Comparison of ENCODE assay signal across 29 cellular contexts in genomic region chr9:128615571-128615970, GRCh38.
"Had no signal": no experiment of that assay in that cellular context is flagged by ENCODE, and none has a peak within 500 bp of the region (broad histone marks: within the 10 kb centered on the region; RNA-seq: fewer than 3 reads in every experiment).

No MANE protein-coding gene starts in this region.

- H3K4me3 ChIP-seq: adrenal gland, body of pancreas, colonic mucosa, esophagus squamous epithelium, gastroesophageal sphincter had no signal

- H3K4me1 Mint-ChIP-seq: activated B cell treated with CpG ODN at 0.5 μM for 24 hours; activated CD4-positive, alpha-beta memory T cell treated with anti-CD3 and anti-CD28 coated beads, Interleukin-2, amount 10 ng/mL, durations not matched to agents 7 days and 5 days; activated CD4-positive, alpha-beta T cell treated with anti-CD3 and anti-CD28 coated beads for 36 hours; activated CD4-positive, alpha-beta T cell treated with anti-CD3 and anti-CD28 coated beads, Interleukin-2, amount 10 ng/mL, durations not matched to agents 24 days and 14 days; activated naive CD8-positive, alpha-beta T cell treated with anti-CD3 and anti-CD28 coated beads for 36 hours; activated naive CD8-positive, alpha-beta T cell treated with anti-CD3 and anti-CD28 coated beads, Interleukin-2, amount 50 U/mL, for 24 hours; T-helper 17 cell had no signal

- H3K9me3 ChIP-seq: adrenal gland, body of pancreas, colonic mucosa, esophagus squamous epithelium, gastroesophageal sphincter had no signal

- H3K27ac Mint-ChIP-seq: activated B cell treated with CpG ODN at 0.5 μM for 24 hours; activated CD4-positive, alpha-beta memory T cell treated with anti-CD3 and anti-CD28 coated beads, Interleukin-2, amount 10 ng/mL, durations not matched to agents 7 days and 5 days; activated CD4-positive, alpha-beta T cell treated with anti-CD3 and anti-CD28 coated beads for 36 hours; activated CD4-positive, alpha-beta T cell treated with anti-CD3 and anti-CD28 coated beads, Interleukin-2, amount 10 ng/mL, durations not matched to agents 24 days and 14 days; activated naive CD8-positive, alpha-beta T cell treated with anti-CD3 and anti-CD28 coated beads for 36 hours; activated naive CD8-positive, alpha-beta T cell treated with anti-CD3 and anti-CD28 coated beads, Interleukin-2, amount 50 U/mL, for 24 hours; activated T-cell treated with anti-CD3 and anti-CD28 coated beads, Interleukin-2, amount 50 U/mL, for 72 hours; T-helper 17 cell; T-helper 2 cell treated with Interferon-gamma antibody and Interleukin-4, amounts not matched to agents 5 μg/mL and 100 μg/mL, for 36 hours had no signal

- DNase-seq: activated B cell treated with CpG ODN at 0.5 μM for 24 hours; activated CD4-positive, alpha-beta memory T cell treated with anti-CD3 and anti-CD28 coated beads, Interleukin-2, amount 10 ng/mL, durations not matched to agents 7 days and 5 days; activated CD4-positive, alpha-beta T cell treated with anti-CD3 and anti-CD28 coated beads for 36 hours; activated CD4-positive, alpha-beta T cell treated with anti-CD3 and anti-CD28 coated beads, Interleukin-2, amount 10 ng/mL, durations not matched to agents 24 days and 14 days; activated CD4-positive, alpha-beta T cell treated with anti-CD3 and anti-CD28 coated beads, Interleukin-2, amount 50 U/mL, for 4 hours; activated CD8-positive, alpha-beta memory T cell treated with anti-CD3 and anti-CD28 coated beads, Interleukin-2, amount 50 U/mL, for 48 hours; activated gamma-delta T cell; activated naive CD4-positive, alpha-beta T cell treated with anti-CD3 and anti-CD28 coated beads, Interleukin-2, amount 50 U/mL, for 16 hours; activated naive CD4-positive, alpha-beta T cell treated with Interleukin-2 at 50 U/mL for 16 hours; activated naive CD8-positive, alpha-beta T cell treated with anti-CD3 and anti-CD28 coated beads for 36 hours; activated naive CD8-positive, alpha-beta T cell treated with anti-CD3 and anti-CD28 coated beads, Interleukin-2, amount 50 U/mL, for 24 hours; activated T-cell treated with anti-CD3 and anti-CD28 coated beads for 4 hours; activated T-cell treated with anti-CD3 and anti-CD28 coated beads, Interleukin-2, amount 50 U/mL, for 24 hours; activated T-cell treated with anti-CD3 and anti-CD28 coated beads, Interleukin-2, amount 50 U/mL, for 72 hours; adrenal gland; amygdala; body of pancreas; caudate nucleus; colonic mucosa; effector CD8-positive, alpha-beta T cell; esophagus squamous epithelium; foreskin melanocyte; T-helper 1 cell; T-helper 17 cell; T1000 had no signal

- H3K27me3 ChIP-seq: adrenal gland, body of pancreas, colonic mucosa, esophagus squamous epithelium, gastroesophageal sphincter had no signal

- H3K9me3 Mint-ChIP-seq: activated B cell treated with CpG ODN at 0.5 μM for 24 hours; activated CD4-positive, alpha-beta memory T cell treated with anti-CD3 and anti-CD28 coated beads, Interleukin-2, amount 10 ng/mL, durations not matched to agents 7 days and 5 days; activated CD4-positive, alpha-beta T cell treated with anti-CD3 and anti-CD28 coated beads, Interleukin-2, amount 10 ng/mL, durations not matched to agents 24 days and 14 days; activated naive CD8-positive, alpha-beta T cell treated with anti-CD3 and anti-CD28 coated beads for 36 hours; activated naive CD8-positive, alpha-beta T cell treated with anti-CD3 and anti-CD28 coated beads, Interleukin-2, amount 50 U/mL, for 24 hours; activated T-cell treated with anti-CD3 and anti-CD28 coated beads, Interleukin-2, amount 50 U/mL, for 24 hours; activated T-cell treated with anti-CD3 and anti-CD28 coated beads, Interleukin-2, amount 50 U/mL, for 72 hours; T-helper 2 cell treated with Interferon-gamma antibody and Interleukin-4, amounts not matched to agents 5 μg/mL and 100 μg/mL, for 36 hours had no signal

- H3K27me3 Mint-ChIP-seq: activated B cell treated with CpG ODN at 0.5 μM for 24 hours; activated CD4-positive, alpha-beta memory T cell treated with anti-CD3 and anti-CD28 coated beads, Interleukin-2, amount 10 ng/mL, durations not matched to agents 7 days and 5 days; activated CD4-positive, alpha-beta T cell treated with anti-CD3 and anti-CD28 coated beads for 36 hours; activated CD4-positive, alpha-beta T cell treated with anti-CD3 and anti-CD28 coated beads, Interleukin-2, amount 10 ng/mL, durations not matched to agents 24 days and 14 days; activated naive CD8-positive, alpha-beta T cell treated with anti-CD3 and anti-CD28 coated beads for 36 hours; activated naive CD8-positive, alpha-beta T cell treated with anti-CD3 and anti-CD28 coated beads, Interleukin-2, amount 50 U/mL, for 24 hours; activated T-cell treated with anti-CD3 and anti-CD28 coated beads, Interleukin-2, amount 50 U/mL, for 24 hours; T-helper 17 cell had no signal

- H3K4me3 Mint-ChIP-seq: activated B cell treated with CpG ODN at 0.5 μM for 24 hours; activated CD4-positive, alpha-beta memory T cell treated with anti-CD3 and anti-CD28 coated beads, Interleukin-2, amount 10 ng/mL, durations not matched to agents 7 days and 5 days; activated CD4-positive, alpha-beta T cell treated with anti-CD3 and anti-CD28 coated beads for 36 hours; activated CD4-positive, alpha-beta T cell treated with anti-CD3 and anti-CD28 coated beads, Interleukin-2, amount 10 ng/mL, durations not matched to agents 24 days and 14 days; activated naive CD8-positive, alpha-beta T cell treated with anti-CD3 and anti-CD28 coated beads for 36 hours; activated naive CD8-positive, alpha-beta T cell treated with anti-CD3 and anti-CD28 coated beads, Interleukin-2, amount 50 U/mL, for 24 hours; activated T-cell treated with anti-CD3 and anti-CD28 coated beads, Interleukin-2, amount 50 U/mL, for 24 hours; activated T-cell treated with anti-CD3 and anti-CD28 coated beads, Interleukin-2, amount 50 U/mL, for 72 hours; T-helper 17 cell; T-helper 2 cell treated with Interferon-gamma antibody and Interleukin-4, amounts not matched to agents 5 μg/mL and 100 μg/mL, for 36 hours had no signal

- H3K4me1 ChIP-seq: adrenal gland, body of pancreas, colonic mucosa, esophagus squamous epithelium, gastroesophageal sphincter had no signal

- H3K27ac ChIP-seq: adrenal gland, body of pancreas, colonic mucosa, epithelial cell of prostate, esophagus squamous epithelium, gastroesophageal sphincter had no signal

- ATAC-seq: activated CD4-positive, alpha-beta T cell treated with anti-CD3 and anti-CD28 coated beads for 36 hours; activated CD4-positive, CD25-positive, alpha-beta regulatory T cell treated with anti-CD3 and anti-CD28 coated beads, Interleukin-2, amount 50 U/mL, for 24 hours; activated naive CD8-positive, alpha-beta T cell treated with anti-CD3 and anti-CD28 coated beads, Interleukin-2, amount 50 U/mL, for 24 hours; activated T-cell treated with anti-CD3 and anti-CD28 coated beads, Interleukin-2, amount 50 U/mL, for 72 hours; body of pancreas; T-helper 17 cell had no signal
